In the genomic region with DNA sequence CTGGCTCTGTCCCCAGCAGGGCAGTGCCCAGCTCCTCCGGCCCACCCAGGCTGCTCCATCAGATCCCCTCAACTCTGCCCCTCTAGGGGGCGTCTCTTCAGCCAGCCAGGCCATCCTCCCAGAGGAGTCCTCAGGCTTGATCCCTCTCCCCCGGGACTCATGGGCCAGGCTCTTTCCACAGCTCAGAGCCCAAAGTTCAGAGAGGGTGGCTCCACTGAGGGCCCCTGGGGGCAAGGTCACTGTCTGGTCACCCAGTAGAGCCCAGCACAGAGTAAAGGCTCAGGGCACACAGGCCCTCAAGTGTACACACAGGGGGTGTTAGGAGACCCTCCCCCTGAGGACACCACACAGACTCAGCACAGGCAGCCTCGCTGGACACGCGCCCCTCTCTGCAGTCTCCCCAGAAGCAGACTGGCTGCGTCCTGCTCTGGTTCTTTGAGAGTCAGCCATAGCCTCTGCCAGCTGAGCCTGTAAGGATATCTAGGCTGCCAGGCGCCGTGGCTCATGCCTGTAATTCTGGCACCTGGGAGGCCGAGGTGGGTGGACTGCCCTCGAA, we compare ENCODE assay signal across 17 cellular contexts.
DNase-seq lines count a peak whose midpoint lies in the region; ATAC-seq and TF ChIP-seq lines count a peak whose summit lies in the region.
"Had no signal": no experiment of that assay in that cellular context is flagged by ENCODE, and none has a peak within 500 bp of the region (broad histone marks: within the 10 kb centered on the region; RNA-seq: fewer than 3 reads in every experiment).

No MANE protein-coding gene starts in this region.

- H3K27me3 ChIP-seq in GM06990 (replicated peaks; ENCODE audit: control insufficient read depth, insufficient read depth, low read length) (no peaks in the 10 kb centered on the region), brain microvascular endothelial cell (replicated peaks) (peaks cover 15% of the 10 kb centered on the region), neuronal stem cell (ENCODE audit: control insufficient read depth in 3 of 3, insufficient read depth in 3 of 3, low read depth in 1 of 3, low read length in 3 of 3) (no peaks in the 10 kb centered on the region)
- H3K27me3 ChIP-seq: right lobe of liver had no signal

- H3K36me3 ChIP-seq in GM06990 (ENCODE audit: control insufficient read depth, insufficient read depth, low read length) (peaks cover 40% of the 10 kb centered on the region), brain microvascular endothelial cell (replicated peaks) (no peaks in the 10 kb centered on the region), neuronal stem cell (replicated peaks in 1 of 2; ENCODE audit: control insufficient read depth in 2 of 2, insufficient read depth in 2 of 2, low read length in 2 of 2) (peaks cover 0 to 39% of the 10 kb centered on the region in 2 donors)
- H3K36me3 ChIP-seq: heart right ventricle, right lobe of liver had no signal

- peak overlapping the region; percentile 21 for H2BK5ac ChIP-seq in neuronal stem cell (ENCODE audit: low read length)

- H2BK12ac ChIP-seq in neuronal stem cell (ENCODE audit: low read length), result peak overlapping the region; percentile 48

- H3K9ac ChIP-seq in neuronal stem cell (ENCODE audit: low read depth, low read length, poor library complexity), result no peak overlapping the region

- no peak overlapping the region for H2BK120ac ChIP-seq in neuronal stem cell (ENCODE audit: low read depth, low read length)

- H3K79me1 ChIP-seq in neuronal stem cell (ENCODE audit: low read depth, low read length), result no peaks in the 10 kb centered on the region

- H4K8ac ChIP-seq in neuronal stem cell (ENCODE audit: low read depth, low read length), result no peak overlapping the region

- no peak overlapping the region for H3K23ac ChIP-seq in neuronal stem cell (ENCODE audit: low read depth, low read length, poor library complexity)

- no peaks in the 10 kb centered on the region for H3K9me3 Mint-ChIP-seq in HFFc6
- H3K9me3 Mint-ChIP-seq: activated T-helper 2 cell treated with anti-CD3 and anti-CD28 coated beads, Interferon-gamma antibody, Interleukin-2, Interleukin-4, amounts not matched to agents 10 μg/mL and 5 μg/mL and 100 μg/mL, durations not matched to agents 14 hours and 24 hours and 36 hours; T-cell had no signal

- H3K9me3 ChIP-seq in neuronal stem cell (replicated peaks in 1 of 2; ENCODE audit: control insufficient read depth in 2 of 2, insufficient read depth in 1 of 2, low read depth in 1 of 2, low read length in 2 of 2) (no peaks in the 10 kb centered on the region), T-helper 17 cell (ENCODE audit: control insufficient read depth, low read length, poor library complexity, severe bottlenecking) (no peaks in the 10 kb centered on the region)
- H3K9me3 ChIP-seq: heart right ventricle, right lobe of liver had no signal

- DNase-seq in GM06990 (ENCODE audit: extremely low read depth, insufficient read length), result no peak
- no peak for DNase-seq in HFFc6
- DNase-seq in brain microvascular endothelial cell, result no peak
- DNase-seq in neuronal stem cell (ENCODE audit: low spot score), result no peak
- DNase-seq in T-helper 17 cell, result no peak
- DNase-seq: cerebellar nuclear complex; effector memory CD4-positive, alpha-beta T cell; heart right ventricle; midbrain; nucleus accumbens; substantia nigra; T-cell had no signal

- peak overlapping the region; percentile 42 for H2AK5ac ChIP-seq in neuronal stem cell (ENCODE audit: low read depth, low read length)

- H3K18ac ChIP-seq in neuronal stem cell (ENCODE audit: low read length), result peak overlapping the region; percentile 78

- no peak overlapping the region for H2BK15ac ChIP-seq in neuronal stem cell (ENCODE audit: low read length)

- H3K27ac ChIP-seq in brain microvascular endothelial cell (no peak overlapping the region), neuronal stem cell (replicated peaks; ENCODE audit: low read length) (no peak overlapping the region)
- H3K27ac ChIP-seq: heart right ventricle, right lobe of liver, VCaP had no signal

- H3K4me3 ChIP-seq in GM06990 (replicated peaks; ENCODE audit: low read depth, low read length), result no peak overlapping the region
- H3K4me3 ChIP-seq in brain microvascular endothelial cell (ENCODE audit: low read depth, low read length), result no peak overlapping the region
- no peak overlapping the region for H3K4me3 ChIP-seq in neuronal stem cell (ENCODE audit: low read length in 2 of 2)
- H3K4me3 ChIP-seq: heart right ventricle, right lobe of liver had no signal

- peaks cover 0 to 2% of the 10 kb centered on the region in 2 donors for H3K4me1 ChIP-seq in neuronal stem cell (ENCODE audit: control insufficient read depth in 2 of 2, insufficient read depth in 1 of 2, low read depth in 1 of 2, low read length in 2 of 2)
- H3K4me1 ChIP-seq: heart right ventricle, right lobe of liver had no signal

- no peak overlapping the region for H3K4me2 ChIP-seq in neuronal stem cell (ENCODE audit: insufficient read depth, low read length, poor library complexity, severe bottlenecking)

- in situ Hi-C loops in brain microvascular endothelial cell (cut with HindIII; ENCODE audit: low pct_ligation_motif_present, low sequenced_read_pairs), result no loop called here

- H3K4me3 Mint-ChIP-seq in HFFc6 (no peak overlapping the region), T-helper 17 cell (no peak overlapping the region)
- H3K4me3 Mint-ChIP-seq: T-cell had no signal

- no peak overlapping the region for H3K14ac ChIP-seq in neuronal stem cell (ENCODE audit: low read length)

- H2AFZ ChIP-seq in neuronal stem cell (ENCODE audit: low read length), result no peak overlapping the region

- no peak overlapping the region for H3K4ac ChIP-seq in neuronal stem cell (ENCODE audit: low read length)

- H3K27me3 Mint-ChIP-seq in HFFc6 (ENCODE audit: insufficient read depth), result peaks cover 51% of the 10 kb centered on the region
- peaks cover 20% of the 10 kb centered on the region for H3K27me3 Mint-ChIP-seq in T-helper 17 cell

- H3K4me1 Mint-ChIP-seq in HFFc6 (ENCODE audit: low read depth) (peaks cover 5% of the 10 kb centered on the region; the same call in 1 of the 2 replicates), T-helper 17 cell (peaks cover 3% of the 10 kb centered on the region)
- H3K4me1 Mint-ChIP-seq: T-cell had no signal

- H3K36me3 Mint-ChIP-seq in HFFc6 (ENCODE audit: low read depth) (no peaks in the 10 kb centered on the region), T-helper 17 cell (ENCODE audit: low read depth) (no peaks in the 10 kb centered on the region)
- H3K36me3 Mint-ChIP-seq: T-cell had no signal

- WGBS in neuronal stem cell (ENCODE audit: extremely low coverage in 2 of 2, insufficient read length in 2 of 2, insufficient replicate concordance in 1 of 2), 2 donors, result no CpG with 5 or more reads among the region's 11 CpGs

- no peak for ATAC-seq in T-helper 17 cell
- ATAC-seq in GM19328 (IDR thresholded peaks at IDR 0.05; ENCODE audit: unreplicated experiment), result no peak
- no peak for ATAC-seq in HG02884 (IDR thresholded peaks at IDR 0.05; ENCODE audit: unreplicated experiment)
- ATAC-seq: heart right ventricle, right lobe of liver, T-cell had no signal

- peak; percentile 40 for TF ChIP-seq CTCF in GM06990 (IDR thresholded peaks at IDR 0.05; ENCODE audit: insufficient read depth, low read length, poor library complexity, severe bottlenecking)
- TF ChIP-seq CTCF in HFFc6 (IDR thresholded peaks at IDR 0.05), result peak; percentile 25; the same call in 1 of the 2 replicates
- TF ChIP-seq CTCF in brain microvascular endothelial cell (IDR thresholded peaks at IDR 0.05; ENCODE audit: low read depth, low read length, missing control alignments), result peak; percentile 15

- no peak overlapping the region for H4K91ac ChIP-seq in neuronal stem cell (ENCODE audit: low read depth, low read length, poor library complexity)

- no peak overlapping the region for H3K27ac Mint-ChIP-seq in HFFc6
- H3K27ac Mint-ChIP-seq in T-helper 17 cell, result no peak overlapping the region
- H3K27ac Mint-ChIP-seq: activated T-helper 2 cell treated with anti-CD3 and anti-CD28 coated beads, Interferon-gamma antibody, Interleukin-2, Interleukin-4, amounts not matched to agents 10 μg/mL and 5 μg/mL and 100 μg/mL, durations not matched to agents 14 hours and 24 hours and 36 hours; T-cell had no signal
